In genomic region chr7:28411876-28412662, GRCh38 we compare ENCODE assay signal across 8 cellular contexts. TPM values are rescaled to one million over a fixed set of nuclear protein-coding genes. Genes with fewer than 3 reads are reported as not detected.
DNase-seq lines count a peak whose midpoint lies in the region; ATAC-seq and TF ChIP-seq lines count a peak whose summit lies in the region.

A gene with protein sequence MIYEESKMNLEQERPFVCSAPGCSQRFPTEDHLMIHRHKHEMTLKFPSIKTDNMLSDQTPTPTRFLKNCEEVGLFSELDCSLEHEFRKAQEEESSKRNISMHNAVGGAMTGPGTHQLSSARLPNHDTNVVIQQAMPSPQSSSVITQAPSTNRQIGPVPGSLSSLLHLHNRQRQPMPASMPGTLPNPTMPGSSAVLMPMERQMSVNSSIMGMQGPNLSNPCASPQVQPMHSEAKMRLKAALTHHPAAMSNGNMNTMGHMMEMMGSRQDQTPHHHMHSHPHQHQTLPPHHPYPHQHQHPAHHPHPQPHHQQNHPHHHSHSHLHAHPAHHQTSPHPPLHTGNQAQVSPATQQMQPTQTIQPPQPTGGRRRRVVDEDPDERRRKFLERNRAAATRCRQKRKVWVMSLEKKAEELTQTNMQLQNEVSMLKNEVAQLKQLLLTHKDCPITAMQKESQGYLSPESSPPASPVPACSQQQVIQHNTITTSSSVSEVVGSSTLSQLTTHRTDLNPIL (plus strand): TSS chr7:28412518. CDS start chr7:28412915, 397 bp downstream.

- H3K36me3 ChIP-seq in upper lobe of left lung = no peaks in the 10 kb centered on the region

- intact Hi-C loops in activated CD8-positive, alpha-beta T cell treated with anti-CD3 and anti-CD28 coated beads for 36 hours (cut with micrococcal nuclease) = no loop called here

- no peaks in the 10 kb centered on the region for H3K36me3 Mint-ChIP-seq in activated CD8-positive, alpha-beta T cell treated with anti-CD3 and anti-CD28 coated beads for 36 hours (ENCODE audit: low read depth)
- peaks cover 4% of the 10 kb centered on the region for H3K36me3 Mint-ChIP-seq in activated CD8-positive, alpha-beta T cell treated with anti-CD3 and anti-CD28 coated beads, Interleukin-2, amount 10 ng/mL, durations not matched to agents 7 days and 5 days (ENCODE audit: low read depth)

- peaks cover 49% of the 10 kb centered on the region for H3K27me3 Mint-ChIP-seq in activated CD8-positive, alpha-beta T cell treated with anti-CD3 and anti-CD28 coated beads for 36 hours
- peaks cover 65% of the 10 kb centered on the region for H3K27me3 Mint-ChIP-seq in activated CD8-positive, alpha-beta T cell treated with anti-CD3 and anti-CD28 coated beads, Interleukin-2, amount 10 ng/mL, durations not matched to agents 7 days and 5 days (ENCODE audit: low read depth)

- H3K27ac Mint-ChIP-seq in activated CD8-positive, alpha-beta T cell treated with anti-CD3 and anti-CD28 coated beads for 36 hours = no peak within 1 kb of the TSS
- no peak within 1 kb of the TSS for H3K27ac Mint-ChIP-seq in activated CD8-positive, alpha-beta T cell treated with anti-CD3 and anti-CD28 coated beads, Interleukin-2, amount 10 ng/mL, durations not matched to agents 7 days and 5 days

- H3K4me1 Mint-ChIP-seq in activated CD8-positive, alpha-beta T cell treated with anti-CD3 and anti-CD28 coated beads for 36 hours (ENCODE audit: low read depth) = peaks cover 40% of the 10 kb centered on the region
- peaks cover 21% of the 10 kb centered on the region for H3K4me1 Mint-ChIP-seq in activated CD8-positive, alpha-beta T cell treated with anti-CD3 and anti-CD28 coated beads, Interleukin-2, amount 10 ng/mL, durations not matched to agents 7 days and 5 days (ENCODE audit: low read depth)

- peaks cover 0 to 27% (median 15%) of the 10 kb centered on the region in 4 donors for H3K27me3 ChIP-seq in upper lobe of left lung

- no peak for TF ChIP-seq POLR2A in upper lobe of left lung (IDR thresholded peaks at IDR 0.05)

- no peak within 1 kb of the TSS for H3K27ac ChIP-seq in upper lobe of left lung

- peak within 1 kb of the TSS; percentile 57 for H3K4me3 Mint-ChIP-seq in activated CD8-positive, alpha-beta T cell treated with anti-CD3 and anti-CD28 coated beads for 36 hours
- no peak within 1 kb of the TSS for H3K4me3 Mint-ChIP-seq in activated CD8-positive, alpha-beta T cell treated with anti-CD3 and anti-CD28 coated beads, Interleukin-2, amount 10 ng/mL, durations not matched to agents 7 days and 5 days

- H3K9me3 ChIP-seq in upper lobe of left lung = no peaks in the 10 kb centered on the region

- TF ChIP-seq EP300 in upper lobe of left lung (IDR thresholded peaks at IDR 0.05) = no peak

- peak within 1 kb of the TSS in 1 of 4 donors; percentile 64 for H3K4me3 ChIP-seq in upper lobe of left lung

- ATAC-seq in activated CD8-positive, alpha-beta T cell treated with anti-CD3 and anti-CD28 coated beads for 36 hours = no peak
- ATAC-seq in activated CD8-positive, alpha-beta T cell treated with anti-CD3 and anti-CD28 coated beads, Interleukin-2, amount 10 ng/mL, durations not matched to agents 7 days and 5 days = no peak
- ATAC-seq in left lobe of liver (peak; percentile 28), upper lobe of left lung (ENCODE audit: low FRiP score in 2 of 2) (no peak), GM18870 (IDR thresholded peaks at IDR 0.05; ENCODE audit: unreplicated experiment) (no peak), GM21529 (IDR thresholded peaks at IDR 0.05; ENCODE audit: unreplicated experiment) (no peak)

- TF ChIP-seq CTCF in activated CD8-positive, alpha-beta T cell treated with anti-CD3 and anti-CD28 coated beads for 36 hours (IDR thresholded peaks at IDR 0.05) = peak; percentile 15
- no peak for TF ChIP-seq CTCF in upper lobe of left lung (IDR thresholded peaks at IDR 0.05)

- DNase-seq in activated CD8-positive, alpha-beta T cell treated with anti-CD3 and anti-CD28 coated beads for 36 hours = peak; percentile 13
- no peak for DNase-seq in activated CD8-positive, alpha-beta T cell treated with anti-CD3 and anti-CD28 coated beads, Interleukin-2, amount 10 ng/mL, durations not matched to agents 7 days and 5 days
- DNase-seq in amniotic epithelial cell (ENCODE audit: low read depth) = peak; percentile 27
- no peak for DNase-seq in left lobe of liver (ENCODE audit: low spot score)
- DNase-seq in upper lobe of left lung = no peak
- DNase-seq in NCI-H187 (lab: John Stamatoyannopoulos, UW) = no peak

- no peaks in the 10 kb centered on the region for H3K9me3 Mint-ChIP-seq in activated CD8-positive, alpha-beta T cell treated with anti-CD3 and anti-CD28 coated beads for 36 hours
- no peaks in the 10 kb centered on the region for H3K9me3 Mint-ChIP-seq in activated CD8-positive, alpha-beta T cell treated with anti-CD3 and anti-CD28 coated beads, Interleukin-2, amount 10 ng/mL, durations not matched to agents 7 days and 5 days (ENCODE audit: insufficient read depth)

- peaks cover 24 to 35% (median 29%) of the 10 kb centered on the region in 4 donors for H3K4me1 ChIP-seq in upper lobe of left lung

- CTCF ChIA-PET in activated CD8-positive, alpha-beta T cell treated with anti-CD3 and anti-CD28 coated beads for 36 hours (lab: Charles Lee) = interaction anchor here (1.2 to 1.9 kb wide), 3 partner anchors 14 to 79 kb away, joined by 3 to 6 read pairs (median 4); no protein-coding TSS in a partner anchor
- CTCF ChIA-PET in activated CD8-positive, alpha-beta T cell treated with anti-CD3 and anti-CD28 coated beads, Interleukin-2, amount 10 ng/mL, durations not matched to agents 7 days and 5 days (lab: Charles Lee) = interaction anchor here (0.6 to 1.9 kb wide), 3 partner anchors 232 to 976 kb away, joined by 3 to 6 read pairs (median 3); no protein-coding TSS in a partner anchor

- POLR2A ChIA-PET in activated CD8-positive, alpha-beta T cell treated with anti-CD3 and anti-CD28 coated beads for 36 hours (lab: Charles Lee) = no interaction called here
- POLR2A ChIA-PET in activated CD8-positive, alpha-beta T cell treated with anti-CD3 and anti-CD28 coated beads, Interleukin-2, amount 10 ng/mL, durations not matched to agents 7 days and 5 days (lab: Charles Lee) = no interaction called here

- 66 to 70% methylated on average over 8 of the region's 8 CpGs for WGBS in upper lobe of left lung, 2 donors

RNA-seq across cellular contexts. Expression of the gene that starts here (rescaled TPM):
- 1 to 10 TPM; 1.2 to 1.5 TPM for total RNA-seq in activated CD8-positive, alpha-beta T cell treated with anti-CD3 and anti-CD28 coated beads for 36 hours
- total RNA-seq in activated CD8-positive, alpha-beta T cell treated with anti-CD3 and anti-CD28 coated beads, Interleukin-2, amount 10 ng/mL, durations not matched to agents 7 days and 5 days = not detected
- total RNA-seq in left lobe of liver (0.53 TPM), upper lobe of left lung (10 to 100 TPM in 4 of 6 donors, 1 to 10 TPM in 2; 8.3 to 34.6 (median 15.3) TPM)

Comparison
In these comparisons a context has a peak if more than half of its experiments do, and no peak if none do; other contexts are left out.
1. DNase-seq: peak in activated CD8-positive, alpha-beta T cell treated with anti-CD3 and anti-CD28 coated beads for 36 hours (single experiment) and amniotic epithelial cell (single experiment); none in activated CD8-positive, alpha-beta T cell treated with anti-CD3 and anti-CD28 coated beads, Interleukin-2, amount 10 ng/mL, durations not matched to agents 7 days and 5 days (single experiment), left lobe of liver (single experiment), upper lobe of left lung (0 of 2) and NCI-H187 (0 of 2).
2. Peak in ATAC-seq in left lobe of liver; RNA of the gene not detected or under 1 TPM.